Comparison of ENCODE assay signal across 2 cellular contexts in genomic region chr9:83111169-83111568, GRCh38.
TF ChIP-seq lines count a peak whose summit lies in the region.

No MANE protein-coding gene starts in this region.

TF ChIP-seq in SK-N-SH, 30 proteins besides CTCF, POLR2A, EP300 and RAD21:
- TF ChIP-seq MXI1 (IDR thresholded peaks at IDR 0.05; ENCODE audit: low read depth, low read length) (no peak), GATA2 (CRISPR knock-in tag; IDR thresholded peaks at IDR 0.05) (no peak), TAF1 (IDR thresholded peaks at IDR 0.05; ENCODE audit: borderline replicate concordance, low read depth, low read length) (no peak), ELF1 (IDR thresholded peaks at IDR 0.05) (no peak), TEAD4 (IDR thresholded peaks at IDR 0.05; ENCODE audit: borderline replicate concordance, insufficient read depth) (no peak), REST (IDR thresholded peaks at IDR 0.05; ENCODE audit: low read depth, low read length) (no peak), EZH2phosphoT487 (IDR thresholded peaks at IDR 0.05; ENCODE audit: borderline replicate concordance, low read depth) (no peak), FOSL2 (IDR thresholded peaks at IDR 0.05; ENCODE audit: borderline replicate concordance, low read depth) (no peak), POLR2AphosphoS5 (IDR thresholded peaks at IDR 0.05; ENCODE audit: low read depth, low read length) (no peak), PBX3 (IDR thresholded peaks at IDR 0.05) (no peak), YY1 (IDR thresholded peaks at IDR 0.05; ENCODE audit: low read depth) (no peak), JUND (IDR thresholded peaks at IDR 0.05) (no peak), USF2 (IDR thresholded peaks at IDR 0.05; ENCODE audit: borderline replicate concordance, low read depth, low read length) (no peak), USF1 (IDR thresholded peaks at IDR 0.05; ENCODE audit: borderline replicate concordance, low read depth) (no peak), RXRA (IDR thresholded peaks at IDR 0.05; ENCODE audit: borderline replicate concordance, low read depth) (no peak), SMC3 (IDR thresholded peaks at IDR 0.05; ENCODE audit: low read depth, low read length) (no peak), FOXJ3 (CRISPR knock-in tag; IDR thresholded peaks at IDR 0.05) (no peak), CHD2 (IDR thresholded peaks at IDR 0.05; ENCODE audit: low read length, partially characterized antibody) (no peak), FOXM1 (IDR thresholded peaks at IDR 0.05; ENCODE audit: low read depth) (no peak), MEF2A (IDR thresholded peaks at IDR 0.05; ENCODE audit: borderline replicate concordance, low read depth) (no peak)

TF ChIP-seq in SK-N-SH treated with all-trans-retinoic acid at 6 μM for 48 hours, 23 proteins besides CTCF, POLR2A, EP300 and RAD21:
- no peak for TF ChIP-seq ZC3H10 (CRISPR knock-in tag; IDR thresholded peaks at IDR 0.05)
